ENCODE assay signal across 1 cellular context in the genomic region with DNA sequence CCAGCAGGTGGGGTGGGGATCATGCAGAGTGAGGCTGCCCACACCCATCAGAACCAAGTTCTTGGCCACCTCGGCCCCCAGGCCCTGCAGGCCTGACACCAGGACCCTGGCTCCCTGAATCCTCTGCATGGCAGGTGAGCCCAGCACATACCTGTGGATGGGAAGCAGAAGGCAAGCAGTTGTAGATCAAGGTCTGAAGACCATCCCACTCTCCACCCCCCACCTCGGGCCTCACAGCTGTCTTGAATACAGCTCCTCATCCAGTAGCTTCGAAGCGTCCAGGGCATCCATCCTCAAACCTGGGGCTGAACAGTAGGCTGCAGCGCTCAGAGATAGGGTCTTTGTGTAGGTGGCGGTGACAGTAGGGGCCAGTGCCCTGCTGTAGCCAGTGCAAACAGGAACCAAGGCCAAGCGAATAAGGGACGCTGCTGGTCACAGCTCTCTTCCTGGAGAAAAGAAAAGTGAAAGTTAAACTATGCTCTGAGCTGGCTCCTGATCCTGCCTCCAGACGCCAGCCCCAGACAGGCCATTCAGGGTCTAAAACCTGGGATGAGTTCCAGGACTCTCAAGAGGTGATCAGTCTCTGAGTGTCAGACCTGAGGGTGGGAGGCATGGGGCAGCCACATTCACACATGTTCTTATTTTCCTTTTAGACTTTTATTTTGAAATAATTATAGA.
A peak's percentile ranks its signal among the peaks of the same experiment; 100 is the strongest.
TF ChIP-seq lines count a peak whose summit lies in the region.

A gene with protein sequence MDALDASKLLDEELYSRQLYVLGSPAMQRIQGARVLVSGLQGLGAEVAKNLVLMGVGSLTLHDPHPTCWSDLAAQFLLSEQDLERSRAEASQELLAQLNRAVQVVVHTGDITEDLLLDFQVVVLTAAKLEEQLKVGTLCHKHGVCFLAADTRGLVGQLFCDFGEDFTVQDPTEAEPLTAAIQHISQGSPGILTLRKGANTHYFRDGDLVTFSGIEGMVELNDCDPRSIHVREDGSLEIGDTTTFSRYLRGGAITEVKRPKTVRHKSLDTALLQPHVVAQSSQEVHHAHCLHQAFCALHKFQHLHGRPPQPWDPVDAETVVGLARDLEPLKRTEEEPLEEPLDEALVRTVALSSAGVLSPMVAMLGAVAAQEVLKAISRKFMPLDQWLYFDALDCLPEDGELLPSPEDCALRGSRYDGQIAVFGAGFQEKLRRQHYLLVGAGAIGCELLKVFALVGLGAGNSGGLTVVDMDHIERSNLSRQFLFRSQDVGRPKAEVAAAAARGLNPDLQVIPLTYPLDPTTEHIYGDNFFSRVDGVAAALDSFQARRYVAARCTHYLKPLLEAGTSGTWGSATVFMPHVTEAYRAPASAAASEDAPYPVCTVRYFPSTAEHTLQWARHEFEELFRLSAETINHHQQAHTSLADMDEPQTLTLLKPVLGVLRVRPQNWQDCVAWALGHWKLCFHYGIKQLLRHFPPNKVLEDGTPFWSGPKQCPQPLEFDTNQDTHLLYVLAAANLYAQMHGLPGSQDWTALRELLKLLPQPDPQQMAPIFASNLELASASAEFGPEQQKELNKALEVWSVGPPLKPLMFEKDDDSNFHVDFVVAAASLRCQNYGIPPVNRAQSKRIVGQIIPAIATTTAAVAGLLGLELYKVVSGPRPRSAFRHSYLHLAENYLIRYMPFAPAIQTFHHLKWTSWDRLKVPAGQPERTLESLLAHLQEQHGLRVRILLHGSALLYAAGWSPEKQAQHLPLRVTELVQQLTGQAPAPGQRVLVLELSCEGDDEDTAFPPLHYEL (minus strand): TSS at position 457 of the 678 bp plus-strand sequence. CDS start 166 bp downstream, at position 291.

TF ChIP-seq in HepG2, 621 proteins besides CTCF, POLR2A, EP300 and RAD21 (continued from another document):
- TF ChIP-seq, protein P1, sequence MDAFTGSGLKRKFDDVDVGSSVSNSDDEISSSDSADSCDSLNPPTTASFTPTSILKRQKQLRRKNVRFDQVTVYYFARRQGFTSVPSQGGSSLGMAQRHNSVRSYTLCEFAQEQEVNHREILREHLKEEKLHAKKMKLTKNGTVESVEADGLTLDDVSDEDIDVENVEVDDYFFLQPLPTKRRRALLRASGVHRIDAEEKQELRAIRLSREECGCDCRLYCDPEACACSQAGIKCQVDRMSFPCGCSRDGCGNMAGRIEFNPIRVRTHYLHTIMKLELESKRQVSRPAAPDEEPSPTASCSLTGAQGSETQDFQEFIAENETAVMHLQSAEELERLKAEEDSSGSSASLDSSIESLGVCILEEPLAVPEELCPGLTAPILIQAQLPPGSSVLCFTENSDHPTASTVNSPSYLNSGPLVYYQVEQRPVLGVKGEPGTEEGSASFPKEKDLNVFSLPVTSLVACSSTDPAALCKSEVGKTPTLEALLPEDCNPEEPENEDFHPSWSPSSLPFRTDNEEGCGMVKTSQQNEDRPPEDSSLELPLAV (CRISPR knock-in tag; conservative IDR thresholded peaks at IDR 0.05; ENCODE audit: low read depth): no peak
- TF ChIP-seq MYNN (CRISPR knock-in tag; IDR thresholded peaks at IDR 0.05; ENCODE audit: low read depth): peak; percentile 55; the same call in 1 of the 2 replicates
- TF ChIP-seq, protein P2, sequence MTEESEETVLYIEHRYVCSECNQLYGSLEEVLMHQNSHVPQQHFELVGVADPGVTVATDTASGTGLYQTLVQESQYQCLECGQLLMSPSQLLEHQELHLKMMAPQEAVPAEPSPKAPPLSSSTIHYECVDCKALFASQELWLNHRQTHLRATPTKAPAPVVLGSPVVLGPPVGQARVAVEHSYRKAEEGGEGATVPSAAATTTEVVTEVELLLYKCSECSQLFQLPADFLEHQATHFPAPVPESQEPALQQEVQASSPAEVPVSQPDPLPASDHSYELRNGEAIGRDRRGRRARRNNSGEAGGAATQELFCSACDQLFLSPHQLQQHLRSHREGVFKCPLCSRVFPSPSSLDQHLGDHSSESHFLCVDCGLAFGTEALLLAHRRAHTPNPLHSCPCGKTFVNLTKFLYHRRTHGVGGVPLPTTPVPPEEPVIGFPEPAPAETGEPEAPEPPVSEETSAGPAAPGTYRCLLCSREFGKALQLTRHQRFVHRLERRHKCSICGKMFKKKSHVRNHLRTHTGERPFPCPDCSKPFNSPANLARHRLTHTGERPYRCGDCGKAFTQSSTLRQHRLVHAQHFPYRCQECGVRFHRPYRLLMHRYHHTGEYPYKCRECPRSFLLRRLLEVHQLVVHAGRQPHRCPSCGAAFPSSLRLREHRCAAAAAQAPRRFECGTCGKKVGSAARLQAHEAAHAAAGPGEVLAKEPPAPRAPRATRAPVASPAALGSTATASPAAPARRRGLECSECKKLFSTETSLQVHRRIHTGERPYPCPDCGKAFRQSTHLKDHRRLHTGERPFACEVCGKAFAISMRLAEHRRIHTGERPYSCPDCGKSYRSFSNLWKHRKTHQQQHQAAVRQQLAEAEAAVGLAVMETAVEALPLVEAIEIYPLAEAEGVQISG (CRISPR knock-in tag; IDR thresholded peaks at IDR 0.05): peak; percentile 58
- TF ChIP-seq CAMTA2 (CRISPR knock-in tag; IDR thresholded peaks at IDR 0.05; ENCODE audit: borderline replicate concordance): no peak
- TF ChIP-seq, protein P3, sequence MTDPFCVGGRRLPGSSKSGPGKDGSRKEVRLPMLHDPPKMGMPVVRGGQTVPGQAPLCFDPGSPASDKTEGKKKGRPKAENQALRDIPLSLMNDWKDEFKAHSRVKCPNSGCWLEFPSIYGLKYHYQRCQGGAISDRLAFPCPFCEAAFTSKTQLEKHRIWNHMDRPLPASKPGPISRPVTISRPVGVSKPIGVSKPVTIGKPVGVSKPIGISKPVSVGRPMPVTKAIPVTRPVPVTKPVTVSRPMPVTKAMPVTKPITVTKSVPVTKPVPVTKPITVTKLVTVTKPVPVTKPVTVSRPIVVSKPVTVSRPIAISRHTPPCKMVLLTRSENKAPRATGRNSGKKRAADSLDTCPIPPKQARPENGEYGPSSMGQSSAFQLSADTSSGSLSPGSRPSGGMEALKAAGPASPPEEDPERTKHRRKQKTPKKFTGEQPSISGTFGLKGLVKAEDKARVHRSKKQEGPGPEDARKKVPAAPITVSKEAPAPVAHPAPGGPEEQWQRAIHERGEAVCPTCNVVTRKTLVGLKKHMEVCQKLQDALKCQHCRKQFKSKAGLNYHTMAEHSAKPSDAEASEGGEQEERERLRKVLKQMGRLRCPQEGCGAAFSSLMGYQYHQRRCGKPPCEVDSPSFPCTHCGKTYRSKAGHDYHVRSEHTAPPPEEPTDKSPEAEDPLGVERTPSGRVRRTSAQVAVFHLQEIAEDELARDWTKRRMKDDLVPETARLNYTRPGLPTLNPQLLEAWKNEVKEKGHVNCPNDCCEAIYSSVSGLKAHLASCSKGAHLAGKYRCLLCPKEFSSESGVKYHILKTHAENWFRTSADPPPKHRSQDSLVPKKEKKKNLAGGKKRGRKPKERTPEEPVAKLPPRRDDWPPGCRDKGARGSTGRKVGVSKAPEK (CRISPR knock-in tag; IDR thresholded peaks at IDR 0.05; ENCODE audit: borderline replicate concordance): no peak
- peak; percentile 27; the same call in 1 of the 2 replicates for TF ChIP-seq THAP11 (CRISPR knock-in tag; IDR thresholded peaks at IDR 0.05)
- TF ChIP-seq KMT2A (CRISPR knock-in tag; IDR thresholded peaks at IDR 0.05): peak; percentile 90
- no peak for TF ChIP-seq MAFG (CRISPR knock-in tag; IDR thresholded peaks at IDR 0.05)
- TF ChIP-seq TOE1 (CRISPR knock-in tag; IDR thresholded peaks at IDR 0.05): 0 out of 2 replicates have a peak, but pooled peaks have one; percentile 24
- TF ChIP-seq ZNF333 (CRISPR knock-in tag; IDR thresholded peaks at IDR 0.05; ENCODE audit: borderline replicate concordance): no peak
- no peak for TF ChIP-seq NFE2L1 (CRISPR knock-in tag; IDR thresholded peaks at IDR 0.05; ENCODE audit: borderline replicate concordance)
- TF ChIP-seq FOXA3 (CRISPR knock-in tag; IDR thresholded peaks at IDR 0.05): peak; percentile 37; the same call in 1 of the 2 replicates
- TF ChIP-seq ZNF746 (CRISPR knock-in tag; IDR thresholded peaks at IDR 0.05): no peak
- no peak for TF ChIP-seq ZNF577 (CRISPR knock-in tag; IDR thresholded peaks at IDR 0.05; ENCODE audit: borderline replicate concordance, low read depth)
- no peak for TF ChIP-seq ZNF614 (CRISPR knock-in tag; IDR thresholded peaks at IDR 0.05; ENCODE audit: borderline replicate concordance)
- TF ChIP-seq ZNF558 (CRISPR knock-in tag; IDR thresholded peaks at IDR 0.05; ENCODE audit: borderline replicate concordance): no peak
- TF ChIP-seq ZNF484 (CRISPR knock-in tag; IDR thresholded peaks at IDR 0.05; ENCODE audit: borderline replicate concordance, low read depth): no peak
- TF ChIP-seq ZNF556 (CRISPR knock-in tag; IDR thresholded peaks at IDR 0.05; ENCODE audit: borderline replicate concordance): 0 out of 2 replicates have a peak, but pooled peaks have one; percentile 19
- TF ChIP-seq ZNF816 (CRISPR knock-in tag; IDR thresholded peaks at IDR 0.05; ENCODE audit: borderline replicate concordance): no peak
- TF ChIP-seq BRCA1 (CRISPR knock-in tag; IDR thresholded peaks at IDR 0.05): no peak
- TF ChIP-seq XRCC5 (optimal IDR thresholded peaks at IDR 0.05; ENCODE audit: low read length): peak; percentile 19
- no peak for TF ChIP-seq FLYWCH1 (CRISPR knock-in tag; IDR thresholded peaks at IDR 0.05)
- no peak for TF ChIP-seq ISX (CRISPR knock-in tag; conservative IDR thresholded peaks at IDR 0.05)
- 0 out of 2 replicates have a peak, but pooled peaks have one; percentile 29 for TF ChIP-seq KDM2A (CRISPR knock-in tag; IDR thresholded peaks at IDR 0.05; ENCODE audit: borderline replicate concordance, low read depth)
- no peak for TF ChIP-seq YY1 (IDR thresholded peaks at IDR 0.05; ENCODE audit: insufficient read depth, insufficient replicate concordance, low read depth, low read length)
- peak; percentile 67; the same call in 1 of the 2 replicates for TF ChIP-seq ELF1 (CRISPR knock-in tag; IDR thresholded peaks at IDR 0.05)
- TF ChIP-seq STAT5B (CRISPR knock-in tag; IDR thresholded peaks at IDR 0.05): no peak
- TF ChIP-seq ELF3 (CRISPR knock-in tag; IDR thresholded peaks at IDR 0.05): peak; percentile 90
- peak; percentile 83 for TF ChIP-seq SAP130 (CRISPR knock-in tag; IDR thresholded peaks at IDR 0.05; ENCODE audit: low read depth)
- peak; percentile 16; the same call in 1 of the 2 replicates for TF ChIP-seq POLR2AphosphoS5 (IDR thresholded peaks at IDR 0.05; ENCODE audit: low read depth, low read length)
- peak; percentile 68 for TF ChIP-seq ZFY (CRISPR knock-in tag; IDR thresholded peaks at IDR 0.05)
- TF ChIP-seq ZNF775 (CRISPR knock-in tag; IDR thresholded peaks at IDR 0.05; ENCODE audit: borderline replicate concordance): no peak
- no peak for TF ChIP-seq HNRNPH1 (optimal IDR thresholded peaks at IDR 0.05; ENCODE audit: low read depth, low read length)
- TF ChIP-seq, protein P4, sequence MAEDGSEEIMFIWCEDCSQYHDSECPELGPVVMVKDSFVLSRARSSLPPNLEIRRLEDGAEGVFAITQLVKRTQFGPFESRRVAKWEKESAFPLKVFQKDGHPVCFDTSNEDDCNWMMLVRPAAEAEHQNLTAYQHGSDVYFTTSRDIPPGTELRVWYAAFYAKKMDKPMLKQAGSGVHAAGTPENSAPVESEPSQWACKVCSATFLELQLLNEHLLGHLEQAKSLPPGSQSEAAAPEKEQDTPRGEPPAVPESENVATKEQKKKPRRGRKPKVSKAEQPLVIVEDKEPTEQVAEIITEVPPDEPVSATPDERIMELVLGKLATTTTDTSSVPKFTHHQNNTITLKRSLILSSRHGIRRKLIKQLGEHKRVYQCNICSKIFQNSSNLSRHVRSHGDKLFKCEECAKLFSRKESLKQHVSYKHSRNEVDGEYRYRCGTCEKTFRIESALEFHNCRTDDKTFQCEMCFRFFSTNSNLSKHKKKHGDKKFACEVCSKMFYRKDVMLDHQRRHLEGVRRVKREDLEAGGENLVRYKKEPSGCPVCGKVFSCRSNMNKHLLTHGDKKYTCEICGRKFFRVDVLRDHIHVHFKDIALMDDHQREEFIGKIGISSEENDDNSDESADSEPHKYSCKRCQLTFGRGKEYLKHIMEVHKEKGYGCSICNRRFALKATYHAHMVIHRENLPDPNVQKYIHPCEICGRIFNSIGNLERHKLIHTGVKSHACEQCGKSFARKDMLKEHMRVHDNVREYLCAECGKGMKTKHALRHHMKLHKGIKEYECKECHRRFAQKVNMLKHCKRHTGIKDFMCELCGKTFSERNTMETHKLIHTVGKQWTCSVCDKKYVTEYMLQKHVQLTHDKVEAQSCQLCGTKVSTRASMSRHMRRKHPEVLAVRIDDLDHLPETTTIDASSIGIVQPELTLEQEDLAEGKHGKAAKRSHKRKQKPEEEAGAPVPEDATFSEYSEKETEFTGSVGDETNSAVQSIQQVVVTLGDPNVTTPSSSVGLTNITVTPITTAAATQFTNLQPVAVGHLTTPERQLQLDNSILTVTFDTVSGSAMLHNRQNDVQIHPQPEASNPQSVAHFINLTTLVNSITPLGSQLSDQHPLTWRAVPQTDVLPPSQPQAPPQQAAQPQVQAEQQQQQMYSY (CRISPR knock-in tag; IDR thresholded peaks at IDR 0.05): peak; percentile 84
- peak; percentile 100 for TF ChIP-seq IRF2 (CRISPR knock-in tag; IDR thresholded peaks at IDR 0.05)
